13 cellular contexts compared by ENCODE assay signal in genomic region chrX:39894626-39895025, GRCh38.
DNase-seq lines count a peak whose midpoint lies in the region; ATAC-seq and TF ChIP-seq lines count a peak whose summit lies in the region.
"Had no signal": no experiment of that assay in that cellular context is flagged by ENCODE, and none has a peak within 500 bp of the region (broad histone marks: within the 10 kb centered on the region; RNA-seq: fewer than 3 reads in every experiment).

No MANE protein-coding gene starts in this region.

- in situ Hi-C loops in KBM-7 (cut with MboI; ENCODE audit: low pct_unique_long_range_greater_than_20kb, low sequenced_read_pairs), result no loop called here

- H3K27me3 ChIP-seq in BLaER1 (no peaks in the 10 kb centered on the region), WERI-Rb-1 (ENCODE audit: insufficient read depth, low read depth, severe bottlenecking) (no peaks in the 10 kb centered on the region)

- H3K36me3 ChIP-seq in BLaER1, result no peaks in the 10 kb centered on the region
- no peaks in the 10 kb centered on the region; the same call in 1 of the 2 replicates for H3K36me3 ChIP-seq in WERI-Rb-1
- no peaks in the 10 kb centered on the region for H3K36me3 ChIP-seq in mucosa of descending colon (ENCODE audit: low read depth)

- H3K27ac ChIP-seq in BLaER1, result 0 out of 2 replicates have a peak overlapping the region, but pooled peaks have one; percentile 12
- no peak overlapping the region for H3K27ac ChIP-seq in WERI-Rb-1

- H4K20me1 ChIP-seq in BLaER1, result no peaks in the 10 kb centered on the region

- TF ChIP-seq CTCF in WERI-Rb-1 (IDR thresholded peaks at IDR 0.05; ENCODE audit: low read depth, low read length) (no peak), mucosa of descending colon (IDR thresholded peaks at IDR 0.05) (no peak)

- H3K4me1 ChIP-seq in BLaER1 (peaks cover 59% of the 10 kb centered on the region), mucosa of descending colon (ENCODE audit: low read depth) (no peaks in the 10 kb centered on the region)

- H3K9me3 ChIP-seq in BLaER1 (no peaks in the 10 kb centered on the region), WERI-Rb-1 (ENCODE audit: severe bottlenecking) (no peaks in the 10 kb centered on the region), mucosa of descending colon (no peaks in the 10 kb centered on the region)

- H3K4me2 ChIP-seq in BLaER1, result peak overlapping the region; percentile 60

- H3K4me3 ChIP-seq in BLaER1 (no peak overlapping the region), WERI-Rb-1 (ENCODE audit: low read depth, low read length) (no peak overlapping the region), mucosa of descending colon (no peak overlapping the region)

- ATAC-seq in mucosa of descending colon, result peak; percentile 69
- ATAC-seq in HG02938 (IDR thresholded peaks at IDR 0.05; ENCODE audit: unreplicated experiment), result no peak
- ATAC-seq: SK-N-SH treated with all-trans-retinoic acid at 6 μM for 48 hours had no signal

- intact Hi-C loops in mucosa of descending colon (cut with DNase I, micrococcal nuclease), result no loop called here

- H3K9ac ChIP-seq in BLaER1, result no peak overlapping the region

- DNase-seq in KBM-7 (peak; percentile 33), WERI-Rb-1 (peak; percentile 53), mucosa of descending colon (peak in 2 of 3 donors; percentile 52 to 57), germinal center (ENCODE audit: low spot score) (no peak), DMS 273 (lab: John Stamatoyannopoulos, UW; ENCODE audit: unreplicated experiment) (no peak), islet precursor cell (no peak)
- DNase-seq: activated effector memory CD4-positive, alpha-beta T cell treated with anti-CD3 and anti-CD28 coated beads, Interleukin-2, amount 50 U/mL, for 16 hours; Kasumi-1; NCI-H1694; substantia nigra had no signal

Comparison
In these comparisons a context has a peak if more than half of its experiments do, and no peak if none do; other contexts are left out.
1. DNase-seq: peak in KBM-7 (single experiment), WERI-Rb-1 (single experiment) and mucosa of descending colon (2 of 3); none in germinal center (single experiment), DMS 273 (single experiment) and islet precursor cell (single experiment).